In genomic region chr1:30718091-30718635, GRCh38 we compare ENCODE assay signal across 8 cellular contexts. TPM values are rescaled to one million over a fixed set of nuclear protein-coding genes. Genes with fewer than 3 reads are reported as not detected.
DNase-seq lines count a peak whose midpoint lies in the region; ATAC-seq and TF ChIP-seq lines count a peak whose summit lies in the region.

No MANE protein-coding gene starts in this region.

- WGBS in SK-N-SH (ENCODE audit: low lambda C conversion rate), result 1% methylated on average over 38 of the region's 50 CpGs
- 1 to 3% (median 2%) methylated on average over 25 to 50 of the region's 50 CpGs for WGBS in ovary, 3 donors

- no peaks in the 10 kb centered on the region for H3K9me3 Mint-ChIP-seq in activated naive CD4-positive, alpha-beta T cell treated with anti-CD3 and anti-CD28 coated beads, Interleukin-2, amount 50 U/mL, for 24 hours

- peak overlapping the region; percentile 90 for H3K27ac Mint-ChIP-seq in activated naive CD4-positive, alpha-beta T cell treated with anti-CD3 and anti-CD28 coated beads, Interleukin-2, amount 50 U/mL, for 24 hours

- CTCF ChIA-PET in SK-N-SH (lab: Yijun Ruan, JAX), result interaction anchor here (0.6 to 14.9 kb wide), 29 partner anchors 10 to 1724 kb away, joined by 3 to 377 read pairs (median 8); partner anchors contain the start of genes LAPTM5 and PUM1

- peak; percentile 75 for DNase-seq in GM04503 (ENCODE audit: low read depth)
- DNase-seq in NCI-H1092 treated with DMSO at 0.1 percent for 48 hours (lab: John Stamatoyannopoulos, UW), result peak; percentile 100
- DNase-seq in SK-N-SH, result peak; percentile 94
- peak; percentile 99 for DNase-seq in glomerular visceral epithelial cell (ENCODE audit: extremely low spot score)
- peak; percentile 99 to 100 (median 100) for DNase-seq in ovary
- peak; percentile 98 for DNase-seq in thoracic aorta (ENCODE audit: low spot score)

- H3K4me2 ChIP-seq in SK-N-SH, result peak overlapping the region; percentile 49; the same call in 1 of the 2 replicates

- H3K27ac ChIP-seq in SK-N-SH (ENCODE audit: low read depth in 2 of 2, low read length in 1 of 2) (peak overlapping the region; percentile 40 to 43; a peak in 2 of 4 replicates), ovary (peak overlapping the region; percentile 87 to 91), thoracic aorta (peak overlapping the region; percentile 65 to 72)

- peaks cover 6% of the 10 kb centered on the region for H3F3A ChIP-seq in SK-N-SH (replicated peaks; ENCODE audit: insufficient read depth)

- TF ChIP-seq POLR2A in ovary (IDR thresholded peaks at IDR 0.05), result no peak

- POLR2A ChIA-PET in SK-N-SH (lab: Yijun Ruan, JAX), result interaction anchor here (1.0 to 1.2 kb wide), 2 partner anchors 9 to 60 kb away, joined by 4 to 7 read pairs; no protein-coding TSS in a partner anchor

- peaks cover 2% of the 10 kb centered on the region for H3K36me3 Mint-ChIP-seq in activated naive CD4-positive, alpha-beta T cell treated with anti-CD3 and anti-CD28 coated beads, Interleukin-2, amount 50 U/mL, for 24 hours

- TF ChIP-seq EP300 in SK-N-SH (IDR thresholded peaks at IDR 0.05; ENCODE audit: borderline replicate concordance in 1 of 2, low read depth in 1 of 2, low read length in 1 of 2) (no peak), ovary (IDR thresholded peaks at IDR 0.05) (no peak)

- no peaks in the 10 kb centered on the region for H3K9me2 ChIP-seq in SK-N-SH

- intact Hi-C loops in ovary (cut with DNase I), result no loop called here

- TF ChIP-seq CTCF in SK-N-SH (IDR thresholded peaks at IDR 0.05) (no peak), ovary (IDR thresholded peaks at IDR 0.05) (no peak), thoracic aorta (IDR thresholded peaks at IDR 0.05) (no peak)

- TF ChIP-seq RAD21 in SK-N-SH (IDR thresholded peaks at IDR 0.05; ENCODE audit: low read length), result no peak

- ATAC-seq in HG02610 (IDR thresholded peaks at IDR 0.05; ENCODE audit: unreplicated experiment) (peak; percentile 85), thoracic aorta (ENCODE audit: insufficient number of reproducible peaks, low FRiP score, low read depth) (peak; percentile 77)

- H3K79me2 ChIP-seq in SK-N-SH (ENCODE audit: insufficient read depth), result no peaks in the 10 kb centered on the region

- H3K4me1 Mint-ChIP-seq in activated naive CD4-positive, alpha-beta T cell treated with anti-CD3 and anti-CD28 coated beads, Interleukin-2, amount 50 U/mL, for 24 hours, result peaks cover 37% of the 10 kb centered on the region

- H2AFZ ChIP-seq in SK-N-SH (ENCODE audit: low read depth), result no peak overlapping the region; the same call in 1 of the 2 replicates

- 0 out of 2 replicates have a peak, but pooled peaks cover 7% of the 10 kb centered on the region for H4K20me1 ChIP-seq in SK-N-SH (ENCODE audit: insufficient read depth)

- H3K4me3 Mint-ChIP-seq in activated naive CD4-positive, alpha-beta T cell treated with anti-CD3 and anti-CD28 coated beads, Interleukin-2, amount 50 U/mL, for 24 hours, result peak overlapping the region; percentile 91

- no peaks in the 10 kb centered on the region for H3K27me3 Mint-ChIP-seq in activated naive CD4-positive, alpha-beta T cell treated with anti-CD3 and anti-CD28 coated beads, Interleukin-2, amount 50 U/mL, for 24 hours

- no peaks in the 10 kb centered on the region for H3K9me3 ChIP-seq in SK-N-SH
- no peaks in the 10 kb centered on the region for H3K9me3 ChIP-seq in ovary
- H3K9me3 ChIP-seq in thoracic aorta, result no peaks in the 10 kb centered on the region

- H3K4me1 ChIP-seq in SK-N-SH (ENCODE audit: control insufficient read depth in 1 of 2, insufficient read depth in 2 of 2, low read depth in 1 of 2, low read length in 1 of 2) (peaks cover 3 to 14% of the 10 kb centered on the region in 2 experiments; a peak in 2 of 4 replicates), ovary (ENCODE audit: insufficient read depth) (peaks cover 1% of the 10 kb centered on the region), thoracic aorta (ENCODE audit: control insufficient read depth in 1 of 2, low read depth in 2 of 2) (peaks cover 3 to 4% of the 10 kb centered on the region in 2 donors)

- H3K4me3 ChIP-seq in SK-N-SH (ENCODE audit: low read depth in 2 of 2, low read length in 1 of 2) (peak overlapping the region; percentile 31 to 60), ovary (peak overlapping the region; percentile 30), thoracic aorta (peak overlapping the region; percentile 67)

- no peaks in the 10 kb centered on the region for H3K27me3 ChIP-seq in SK-N-SH (ENCODE audit: insufficient read depth)
- H3K27me3 ChIP-seq in ovary, result no peaks in the 10 kb centered on the region
- H3K27me3 ChIP-seq in thoracic aorta (replicated peaks; ENCODE audit: insufficient read depth), result no peaks in the 10 kb centered on the region

- no peaks in the 10 kb centered on the region for H3K36me3 ChIP-seq in SK-N-SH (replicated peaks in 1 of 2; ENCODE audit: control insufficient read depth in 1 of 2, insufficient read depth in 2 of 2, low read length in 1 of 2)
- no peaks in the 10 kb centered on the region for H3K36me3 ChIP-seq in ovary
- no peaks in the 10 kb centered on the region for H3K36me3 ChIP-seq in thoracic aorta

- H3K9ac ChIP-seq in SK-N-SH, result no peak overlapping the region

TF ChIP-seq in SK-N-SH, 30 proteins besides CTCF, POLR2A, EP300 and RAD21:
- TF ChIP-seq RXRA (IDR thresholded peaks at IDR 0.05; ENCODE audit: borderline replicate concordance, low read depth) (no peak), FOXM1 (IDR thresholded peaks at IDR 0.05; ENCODE audit: low read depth) (no peak), SMC3 (IDR thresholded peaks at IDR 0.05; ENCODE audit: low read depth, low read length) (no peak), NFIC (IDR thresholded peaks at IDR 0.05; ENCODE audit: borderline replicate concordance) (no peak), NRF1 (IDR thresholded peaks at IDR 0.05; ENCODE audit: low read depth, low read length) (peak; percentile 53), RFX5 (IDR thresholded peaks at IDR 0.05; ENCODE audit: low read length) (peak; percentile 63; the same call in 1 of the 2 replicates), MAX (IDR thresholded peaks at IDR 0.05; ENCODE audit: low read depth) (no peak)
TF ChIP-seq in SK-N-SH: peak in this region for 2.

RNA-seq across cellular contexts. Expression of gene MATN1, which starts 5.2 kb away (rescaled TPM):
- polyA plus RNA-seq in SK-N-SH (2012; rRNA removed) (0.15 and 0.23 TPM in 2 replicates), ovary (under 1 TPM; 0.10 to 0.52 TPM)
- polyA plus RNA-seq in SK-N-SH (2012; cell fraction: cytosol; rRNA removed), result 0.05 and 0.09 TPM in 2 replicates
- polyA plus RNA-seq in SK-N-SH (2012; cell fraction: nucleus; rRNA removed), result 1.3 and 1.4 TPM in 2 replicates
- total RNA-seq in ovary (under 1 TPM; 0.20 to 0.95 (median 0.51) TPM), thoracic aorta (1 to 10 TPM in 1 of 2 donors, not detected in 1; 1.5 TPM)

RNA-seq across cellular contexts. Expression of gene LAPTM5, which starts 39.4 kb away (rescaled TPM):
- polyA plus RNA-seq in SK-N-SH (2012; rRNA removed) (1.0 and 1.1 TPM in 2 replicates), ovary (100 to 1,000 TPM in 1 of 2 donors, 10 to 100 TPM in 1; 20.2 to 103 TPM)
- 0.85 and 0.89 TPM in 2 replicates for polyA plus RNA-seq in SK-N-SH (2012; cell fraction: cytosol; rRNA removed)
- polyA plus RNA-seq in SK-N-SH (2012; cell fraction: nucleus; rRNA removed), result 0.30 and 0.38 TPM in 2 replicates
- total RNA-seq in ovary (10 to 100 TPM; 15.3 to 57.3 (median 20.3) TPM), thoracic aorta (100 to 1,000 TPM in 1 of 2 donors, 10 to 100 TPM in 1; 91.0 to 127 TPM)

Comparison
In these comparisons a context has a peak if more than half of its experiments do, and no peak if none do; other contexts are left out.
1. Peak in every context shown above with its lines: DNase-seq, ATAC-seq, H3K4me3 ChIP-seq and H3K27ac ChIP-seq.